Comparison of ENCODE assay signal across 1 cellular context in the genomic region with DNA sequence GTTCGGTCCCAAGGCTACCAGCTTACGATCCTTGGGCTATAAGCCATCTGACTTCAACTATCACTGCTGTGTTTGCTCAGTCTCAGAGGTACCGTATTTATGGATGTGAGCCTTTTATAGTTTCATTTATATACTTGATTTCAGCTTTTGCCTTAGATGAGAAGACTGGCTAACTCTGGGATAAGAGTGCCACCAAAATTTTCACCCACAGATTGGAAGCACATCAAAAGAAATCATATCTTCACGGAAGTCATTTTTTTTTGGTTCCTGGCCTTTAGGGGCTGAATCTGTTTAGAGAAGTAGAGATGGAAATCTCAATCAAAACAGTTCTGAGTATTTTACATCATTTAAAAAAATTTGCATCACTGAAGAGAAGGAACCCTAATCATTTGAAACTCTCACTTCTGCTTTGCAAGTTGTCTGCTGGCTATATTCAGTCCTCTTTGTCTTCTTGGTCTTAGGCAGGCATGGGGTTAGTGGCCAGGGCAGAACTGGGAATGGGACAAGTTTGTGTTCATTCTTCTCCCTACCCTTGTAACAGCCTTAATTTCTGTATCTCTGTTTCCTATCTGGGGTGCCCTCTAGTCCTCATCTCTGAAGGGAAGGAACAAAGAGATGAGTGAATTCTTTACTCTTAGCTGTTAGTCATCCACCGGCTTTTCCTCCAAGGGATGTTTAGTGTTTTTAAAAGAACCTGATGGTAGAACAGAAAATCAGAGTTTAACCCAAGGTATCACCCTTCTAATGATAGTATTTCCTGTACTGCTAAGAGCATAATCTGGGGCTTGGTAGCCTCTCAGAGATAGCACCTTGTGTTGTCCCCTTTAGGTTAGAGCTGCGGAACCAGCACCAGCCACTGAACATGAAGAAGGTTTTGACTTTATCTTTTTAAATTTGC.
TF ChIP-seq lines count a peak whose summit lies in the region.

No MANE protein-coding gene starts in this region.

TF ChIP-seq in GM12878, 131 proteins besides CTCF, POLR2A, EP300 and RAD21 (continued from another document):
- TF ChIP-seq, protein P1, sequence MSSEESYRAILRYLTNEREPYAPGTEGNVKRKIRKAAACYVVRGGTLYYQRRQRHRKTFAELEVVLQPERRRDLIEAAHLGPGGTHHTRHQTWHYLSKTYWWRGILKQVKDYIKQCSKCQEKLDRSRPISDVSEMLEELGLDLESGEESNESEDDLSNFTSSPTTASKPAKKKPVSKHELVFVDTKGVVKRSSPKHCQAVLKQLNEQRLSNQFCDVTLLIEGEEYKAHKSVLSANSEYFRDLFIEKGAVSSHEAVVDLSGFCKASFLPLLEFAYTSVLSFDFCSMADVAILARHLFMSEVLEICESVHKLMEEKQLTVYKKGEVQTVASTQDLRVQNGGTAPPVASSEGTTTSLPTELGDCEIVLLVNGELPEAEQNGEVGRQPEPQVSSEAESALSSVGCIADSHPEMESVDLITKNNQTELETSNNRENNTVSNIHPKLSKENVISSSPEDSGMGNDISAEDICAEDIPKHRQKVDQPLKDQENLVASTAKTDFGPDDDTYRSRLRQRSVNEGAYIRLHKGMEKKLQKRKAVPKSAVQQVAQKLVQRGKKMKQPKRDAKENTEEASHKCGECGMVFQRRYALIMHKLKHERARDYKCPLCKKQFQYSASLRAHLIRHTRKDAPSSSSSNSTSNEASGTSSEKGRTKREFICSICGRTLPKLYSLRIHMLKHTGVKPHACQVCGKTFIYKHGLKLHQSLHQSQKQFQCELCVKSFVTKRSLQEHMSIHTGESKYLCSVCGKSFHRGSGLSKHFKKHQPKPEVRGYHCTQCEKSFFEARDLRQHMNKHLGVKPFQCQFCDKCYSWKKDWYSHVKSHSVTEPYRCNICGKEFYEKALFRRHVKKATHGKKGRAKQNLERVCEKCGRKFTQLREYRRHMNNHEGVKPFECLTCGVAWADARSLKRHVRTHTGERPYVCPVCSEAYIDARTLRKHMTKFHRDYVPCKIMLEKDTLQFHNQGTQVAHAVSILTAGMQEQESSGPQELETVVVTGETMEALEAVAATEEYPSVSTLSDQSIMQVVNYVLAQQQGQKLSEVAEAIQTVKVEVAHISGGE (CRISPR knock-in tag; IDR thresholded peaks at IDR 0.05), result no peak
- TF ChIP-seq ETV6 (conservative IDR thresholded peaks at IDR 0.05 in 1 of 2, IDR thresholded peaks at IDR 0.05 in 1 of 2; ENCODE audit: borderline replicate concordance in 1 of 2, low read depth in 1 of 2) (peak in 1 of 2 experiments; percentile 46; a peak in 1 of 4 replicates), SREBF1 (IDR thresholded peaks at IDR 0.05; ENCODE audit: low read length) (no peak), PAX8 (IDR thresholded peaks at IDR 0.05) (no peak), NFXL1 (IDR thresholded peaks at IDR 0.05; ENCODE audit: borderline replicate concordance) (no peak), RFX5 (IDR thresholded peaks at IDR 0.05; ENCODE audit: low read depth, low read length) (no peak), RCOR1 (conservative IDR thresholded peaks at IDR 0.05; ENCODE audit: low read depth, low read length) (no peak), IRF4 (IDR thresholded peaks at IDR 0.05; ENCODE audit: low read depth, low read length) (peak; percentile 93), ZNF274 (IDR thresholded peaks at IDR 0.05; ENCODE audit: insufficient read depth, insufficient read length) (no peak), EZH2 (IDR thresholded peaks at IDR 0.05; ENCODE audit: borderline replicate concordance, control insufficient read depth, low read depth, low read length) (no peak), BRCA1 (IDR thresholded peaks at IDR 0.05; ENCODE audit: low read depth, low read length) (no peak), NBN (IDR thresholded peaks at IDR 0.05) (peak; percentile 73), ZZZ3 (IDR thresholded peaks at IDR 0.05; ENCODE audit: control insufficient read depth, insufficient read length, low read depth) (no peak), ESRRA (IDR thresholded peaks at IDR 0.05; ENCODE audit: low read length) (no peak), TCF12 (IDR thresholded peaks at IDR 0.05; ENCODE audit: low read depth, low read length) (0 out of 2 replicates have a peak, but pooled peaks have one; percentile 20), CBFB (IDR thresholded peaks at IDR 0.05; ENCODE audit: low read depth) (peak; percentile 30; the same call in 1 of the 2 replicates), SP1 (IDR thresholded peaks at IDR 0.05; ENCODE audit: low read depth, low read length) (peak; percentile 22), YY1 (IDR thresholded peaks at IDR 0.05; ENCODE audit: low read depth, low read length) (no peak), TCF3 (IDR thresholded peaks at IDR 0.05; ENCODE audit: borderline replicate concordance, insufficient read depth, low read depth, low read length) (0 out of 2 replicates have a peak, but pooled peaks have one; percentile 18)
- TF ChIP-seq, protein P2, sequence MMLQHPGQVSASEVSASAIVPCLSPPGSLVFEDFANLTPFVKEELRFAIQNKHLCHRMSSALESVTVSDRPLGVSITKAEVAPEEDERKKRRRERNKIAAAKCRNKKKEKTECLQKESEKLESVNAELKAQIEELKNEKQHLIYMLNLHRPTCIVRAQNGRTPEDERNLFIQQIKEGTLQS (IDR thresholded peaks at IDR 0.05; ENCODE audit: borderline replicate concordance, extremely low read depth, low read depth, low read length), result no peak
- TF ChIP-seq, protein P3, sequence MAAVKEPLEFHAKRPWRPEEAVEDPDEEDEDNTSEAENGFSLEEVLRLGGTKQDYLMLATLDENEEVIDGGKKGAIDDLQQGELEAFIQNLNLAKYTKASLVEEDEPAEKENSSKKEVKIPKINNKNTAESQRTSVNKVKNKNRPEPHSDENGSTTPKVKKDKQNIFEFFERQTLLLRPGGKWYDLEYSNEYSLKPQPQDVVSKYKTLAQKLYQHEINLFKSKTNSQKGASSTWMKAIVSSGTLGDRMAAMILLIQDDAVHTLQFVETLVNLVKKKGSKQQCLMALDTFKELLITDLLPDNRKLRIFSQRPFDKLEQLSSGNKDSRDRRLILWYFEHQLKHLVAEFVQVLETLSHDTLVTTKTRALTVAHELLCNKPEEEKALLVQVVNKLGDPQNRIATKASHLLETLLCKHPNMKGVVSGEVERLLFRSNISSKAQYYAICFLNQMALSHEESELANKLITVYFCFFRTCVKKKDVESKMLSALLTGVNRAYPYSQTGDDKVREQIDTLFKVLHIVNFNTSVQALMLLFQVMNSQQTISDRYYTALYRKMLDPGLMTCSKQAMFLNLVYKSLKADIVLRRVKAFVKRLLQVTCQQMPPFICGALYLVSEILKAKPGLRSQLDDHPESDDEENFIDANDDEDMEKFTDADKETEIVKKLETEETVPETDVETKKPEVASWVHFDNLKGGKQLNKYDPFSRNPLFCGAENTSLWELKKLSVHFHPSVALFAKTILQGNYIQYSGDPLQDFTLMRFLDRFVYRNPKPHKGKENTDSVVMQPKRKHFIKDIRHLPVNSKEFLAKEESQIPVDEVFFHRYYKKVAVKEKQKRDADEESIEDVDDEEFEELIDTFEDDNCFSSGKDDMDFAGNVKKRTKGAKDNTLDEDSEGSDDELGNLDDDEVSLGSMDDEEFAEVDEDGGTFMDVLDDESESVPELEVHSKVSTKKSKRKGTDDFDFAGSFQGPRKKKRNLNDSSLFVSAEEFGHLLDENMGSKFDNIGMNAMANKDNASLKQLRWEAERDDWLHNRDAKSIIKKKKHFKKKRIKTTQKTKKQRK (IDR thresholded peaks at IDR 0.05; ENCODE audit: low read depth, low read length), result no peak
- TF ChIP-seq, protein P4, sequence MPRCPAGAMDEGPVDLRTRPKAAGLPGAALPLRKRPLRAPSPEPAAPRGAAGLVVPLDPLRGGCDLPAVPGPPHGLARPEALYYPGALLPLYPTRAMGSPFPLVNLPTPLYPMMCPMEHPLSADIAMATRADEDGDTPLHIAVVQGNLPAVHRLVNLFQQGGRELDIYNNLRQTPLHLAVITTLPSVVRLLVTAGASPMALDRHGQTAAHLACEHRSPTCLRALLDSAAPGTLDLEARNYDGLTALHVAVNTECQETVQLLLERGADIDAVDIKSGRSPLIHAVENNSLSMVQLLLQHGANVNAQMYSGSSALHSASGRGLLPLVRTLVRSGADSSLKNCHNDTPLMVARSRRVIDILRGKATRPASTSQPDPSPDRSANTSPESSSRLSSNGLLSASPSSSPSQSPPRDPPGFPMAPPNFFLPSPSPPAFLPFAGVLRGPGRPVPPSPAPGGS (IDR thresholded peaks at IDR 0.05; ENCODE audit: borderline replicate concordance, insufficient read depth, low read depth, low read length, poor library complexity, severe bottlenecking), result peak; percentile 20
- TF ChIP-seq, protein P5, sequence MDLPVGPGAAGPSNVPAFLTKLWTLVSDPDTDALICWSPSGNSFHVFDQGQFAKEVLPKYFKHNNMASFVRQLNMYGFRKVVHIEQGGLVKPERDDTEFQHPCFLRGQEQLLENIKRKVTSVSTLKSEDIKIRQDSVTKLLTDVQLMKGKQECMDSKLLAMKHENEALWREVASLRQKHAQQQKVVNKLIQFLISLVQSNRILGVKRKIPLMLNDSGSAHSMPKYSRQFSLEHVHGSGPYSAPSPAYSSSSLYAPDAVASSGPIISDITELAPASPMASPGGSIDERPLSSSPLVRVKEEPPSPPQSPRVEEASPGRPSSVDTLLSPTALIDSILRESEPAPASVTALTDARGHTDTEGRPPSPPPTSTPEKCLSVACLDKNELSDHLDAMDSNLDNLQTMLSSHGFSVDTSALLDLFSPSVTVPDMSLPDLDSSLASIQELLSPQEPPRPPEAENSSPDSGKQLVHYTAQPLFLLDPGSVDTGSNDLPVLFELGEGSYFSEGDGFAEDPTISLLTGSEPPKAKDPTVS (IDR thresholded peaks at IDR 0.05; ENCODE audit: low read depth, low read length), result no peak
TF ChIP-seq in GM12878: peak in this region for 49.
